ENCODE assay signal across 26 cellular contexts in the genomic region with DNA sequence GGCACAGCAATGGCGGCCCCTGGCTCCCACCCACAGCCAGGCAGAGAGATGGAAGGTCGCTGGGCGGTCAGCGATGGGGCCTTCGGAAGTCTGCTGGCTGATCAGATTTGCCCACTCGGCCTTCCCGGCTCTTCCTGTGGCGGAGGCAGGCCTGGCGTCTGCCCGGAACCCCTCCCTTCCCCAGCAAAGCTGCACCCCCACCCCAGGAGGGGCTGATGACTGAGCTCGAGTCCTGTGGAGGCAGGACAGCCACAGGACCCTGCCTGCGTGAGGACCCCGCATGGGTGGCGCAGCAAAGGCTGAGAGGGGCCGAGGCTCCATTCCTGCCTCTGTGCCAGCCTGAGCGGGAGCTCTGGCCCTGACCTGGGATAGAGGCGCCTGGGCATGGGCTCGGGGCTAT. TPM values are rescaled to one million over a fixed set of nuclear protein-coding genes. Genes with fewer than 3 reads are reported as not detected.
"Had no signal": no experiment of that assay in that cellular context is flagged by ENCODE, and none has a peak within 500 bp of the region (broad histone marks: within the 10 kb centered on the region; RNA-seq: fewer than 3 reads in every experiment).

No MANE protein-coding gene starts in this region.

- H3K27me3 ChIP-seq: gastrocnemius medialis, hepatocyte, neural progenitor cell, tibial nerve had no signal

- H3K4me3 ChIP-seq: gastrocnemius medialis, hepatocyte, neural progenitor cell, tibial nerve had no signal

- H3K4me3 Mint-ChIP-seq: activated CD8-positive, alpha-beta memory T cell treated with anti-CD3 and anti-CD28 coated beads, Interleukin-2, amount 10 ng/mL, durations not matched to agents 7 days and 5 days; activated CD8-positive, alpha-beta T cell treated with anti-CD3 and anti-CD28 coated beads, Interleukin-2, amount 10 ng/mL, durations not matched to agents 7 days and 5 days; central memory CD8-positive, alpha-beta T cell; dendritic cell treated with granulocyte-macrophage colony-stimulating factor and Interleukin-4, amounts not matched to agents 40 ng/mL and 50 ng/mL, for 4 days; memory B cell; naive thymus-derived CD8-positive, alpha-beta T cell; neural progenitor cell; WTC11 had no signal

- H3K4me1 Mint-ChIP-seq: central memory CD8-positive, alpha-beta T cell; WTC11 had no signal

- H3K9me3 Mint-ChIP-seq: activated naive CD4-positive, alpha-beta T cell treated with anti-CD3 and anti-CD28 coated beads, Interleukin-2, amount 50 U/mL, for 72 hours; activated T-helper 2 cell treated with anti-CD3 and anti-CD28 coated beads, Interferon-gamma antibody, Interleukin-2, Interleukin-4, amounts not matched to agents 10 μg/mL and 5 μg/mL and 100 μg/mL, durations not matched to agents 14 hours and 24 hours and 36 hours; central memory CD8-positive, alpha-beta T cell; dendritic cell treated with granulocyte-macrophage colony-stimulating factor and Interleukin-4, amounts not matched to agents 40 ng/mL and 50 ng/mL, for 4 days; memory B cell; naive thymus-derived CD8-positive, alpha-beta T cell; neural progenitor cell; WTC11 had no signal

- H3K4me1 ChIP-seq: gastrocnemius medialis had no signal

- H3K36me3 Mint-ChIP-seq: activated CD8-positive, alpha-beta memory T cell treated with anti-CD3 and anti-CD28 coated beads, Interleukin-2, amount 10 ng/mL, durations not matched to agents 7 days and 5 days; activated naive CD4-positive, alpha-beta T cell treated with anti-CD3 and anti-CD28 coated beads, Interleukin-2, amount 50 U/mL, for 72 hours; memory B cell; naive thymus-derived CD8-positive, alpha-beta T cell; neural progenitor cell; WTC11 had no signal

- DNase-seq: activated CD4-positive, alpha-beta T cell treated with anti-CD3 and anti-CD28 coated beads for 1 hour; activated CD4-positive, alpha-beta T cell treated with anti-CD3 and anti-CD28 coated beads, Interleukin-2, amount 50 U/mL, for 1 hour; activated CD8-positive, alpha-beta memory T cell treated with anti-CD3 and anti-CD28 coated beads, Interleukin-2, amount 10 ng/mL, durations not matched to agents 7 days and 5 days; activated CD8-positive, alpha-beta T cell treated with anti-CD3 and anti-CD28 coated beads, Interleukin-2, amount 10 ng/mL, durations not matched to agents 7 days and 5 days; activated T-cell treated with anti-CD3 and anti-CD28 coated beads, Interleukin-2, amount 50 U/mL, for 48 hours; anterior cingulate cortex; effector CD8-positive, alpha-beta T cell; gastrocnemius medialis; glutamatergic neuron; kidney; left colon; naive thymus-derived CD8-positive, alpha-beta T cell; posterior cingulate gyrus; right cardiac atrium; stimulated activated CD4-positive, alpha-beta T cell treated with anti-CD3 and anti-CD28 coated beads, Interleukin-2, amount 100 ng/mL, for 48 hours; stimulated activated naive CD4-positive, alpha-beta T cell treated with Interleukin-2 at 50 U/mL for 16 hours; SW 1271 had no signal

- ATAC-seq: activated CD8-positive, alpha-beta memory T cell treated with anti-CD3 and anti-CD28 coated beads, Interleukin-2, amount 10 ng/mL, durations not matched to agents 7 days and 5 days; activated CD8-positive, alpha-beta T cell treated with anti-CD3 and anti-CD28 coated beads, Interleukin-2, amount 10 ng/mL, durations not matched to agents 7 days and 5 days; activated naive CD4-positive, alpha-beta T cell treated with anti-CD3 and anti-CD28 coated beads, Interleukin-2, amount 50 U/mL, for 72 hours; gastrocnemius medialis; left colon; naive thymus-derived CD8-positive, alpha-beta T cell; WTC11 had no signal

- H3K27me3 Mint-ChIP-seq: activated CD8-positive, alpha-beta memory T cell treated with anti-CD3 and anti-CD28 coated beads, Interleukin-2, amount 10 ng/mL, durations not matched to agents 7 days and 5 days; central memory CD8-positive, alpha-beta T cell; naive thymus-derived CD8-positive, alpha-beta T cell had no signal

- H3K9me3 ChIP-seq: gastrocnemius medialis, tibial nerve had no signal

- H3K36me3 ChIP-seq: gastrocnemius medialis, neural progenitor cell, tibial nerve had no signal

- H3K27ac ChIP-seq: gastrocnemius medialis, hepatocyte, neural progenitor cell, tibial nerve had no signal

- H3K27ac Mint-ChIP-seq: activated CD8-positive, alpha-beta memory T cell treated with anti-CD3 and anti-CD28 coated beads, Interleukin-2, amount 10 ng/mL, durations not matched to agents 7 days and 5 days; activated CD8-positive, alpha-beta T cell treated with anti-CD3 and anti-CD28 coated beads, Interleukin-2, amount 10 ng/mL, durations not matched to agents 7 days and 5 days; activated T-helper 2 cell treated with anti-CD3 and anti-CD28 coated beads, Interferon-gamma antibody, Interleukin-2, Interleukin-4, amounts not matched to agents 10 μg/mL and 5 μg/mL and 100 μg/mL, durations not matched to agents 14 hours and 24 hours and 36 hours; dendritic cell treated with granulocyte-macrophage colony-stimulating factor and Interleukin-4, amounts not matched to agents 40 ng/mL and 50 ng/mL, for 4 days; memory B cell; neural progenitor cell; WTC11 had no signal

RNA-seq across cellular contexts. Expression of a gene that starts 37.0 kb away (rescaled TPM):
- total RNA-seq: naive thymus-derived CD8-positive, alpha-beta T cell had no signal
